ENCODE assay signal across 25 cellular contexts in genomic region chr22:47443836-47444745, GRCh38.
DNase-seq lines count a peak whose midpoint lies in the region; ATAC-seq, FAIRE-seq and TF ChIP-seq lines count a peak whose summit lies in the region.
"Had no signal": no experiment of that assay in that cellular context is flagged by ENCODE, and none has a peak within 500 bp of the region (broad histone marks: within the 10 kb centered on the region; RNA-seq: fewer than 3 reads in every experiment).

No MANE protein-coding gene starts in this region.

- POLR2A ChIA-PET in HepG2 (lab: Yijun Ruan, JAX), result no interaction called here

- no peak overlapping the region for H3K9ac ChIP-seq in HepG2 (ENCODE audit: insufficient read depth, low read depth, low read length)
- H3K9ac ChIP-seq: BLaER1 treated with 17β-estradiol and CSF1 and Interleukin-3, amounts not matched to agents 10 nM and 100 nM had no signal

- H3K4me3 ChIP-seq in sigmoid colon, result no peak overlapping the region
- H3K4me3 ChIP-seq in vagina, result no peak overlapping the region
- no peak overlapping the region for H3K4me3 ChIP-seq in HepG2 (replicated peaks in 1 of 3; ENCODE audit: insufficient read depth in 1 of 3, low read depth in 2 of 3, low read length in 3 of 3)
- no peak overlapping the region for H3K4me3 ChIP-seq in HAP-1
- H3K4me3 ChIP-seq: A549; BLaER1 treated with 17β-estradiol and CSF1 and Interleukin-3, amounts not matched to agents 10 nM and 100 nM; GM12878; GM23338 had no signal

- H3K79me2 ChIP-seq in HepG2 (ENCODE audit: insufficient read depth, low read length), result no peaks in the 10 kb centered on the region

- TF ChIP-seq CTCF in sigmoid colon (IDR thresholded peaks at IDR 0.05), result no peak
- TF ChIP-seq CTCF in vagina (IDR thresholded peaks at IDR 0.05), result no peak
- no peak for TF ChIP-seq CTCF in HepG2 (CRISPR knock-in tag; IDR thresholded peaks at IDR 0.05)

- no peaks in the 10 kb centered on the region for H4K20me1 ChIP-seq in HepG2 (ENCODE audit: insufficient read depth, low read length)
- H4K20me1 ChIP-seq: BLaER1 treated with 17β-estradiol and CSF1 and Interleukin-3, amounts not matched to agents 10 nM and 100 nM had no signal

- H3K27ac ChIP-seq in sigmoid colon (no peak overlapping the region), vagina (no peak overlapping the region), HepG2 (ENCODE audit: extremely low read length, insufficient read depth, low read length) (no peak overlapping the region)
- H3K27ac ChIP-seq: A549; BLaER1 treated with 17β-estradiol and CSF1 and Interleukin-3, amounts not matched to agents 10 nM and 100 nM had no signal

- TF ChIP-seq POLR2A in sigmoid colon (IDR thresholded peaks at IDR 0.05) (no peak), vagina (IDR thresholded peaks at IDR 0.05) (no peak), HepG2 (IDR thresholded peaks at IDR 0.05; ENCODE audit: insufficient read depth in 1 of 2, low read depth in 2 of 2, low read length in 2 of 2) (no peak)

- in situ Hi-C loops in HepG2 (cut with HindIII; ENCODE audit: extremely low pct_ligation_motif_present, low pct_unique_long_range_greater_than_20kb), result no loop called here
- in situ Hi-C loops in HAP-1 (cut with MboI; ENCODE audit: low sequenced_read_pairs), result no loop called here

- TF ChIP-seq EP300 in sigmoid colon (IDR thresholded peaks at IDR 0.05), result no peak
- no peak for TF ChIP-seq EP300 in HepG2 (IDR thresholded peaks at IDR 0.05; ENCODE audit: low read depth in 2 of 2, low read length in 2 of 2)
- TF ChIP-seq EP300 in HepG2 (CRISPR knock-in tag; IDR thresholded peaks at IDR 0.05; ENCODE audit: borderline replicate concordance), result no peak

- no peak for ATAC-seq in HepG2
- ATAC-seq: A549, GM12878, GM23338 had no signal

- WGBS in sigmoid colon, 2 donors, result 74 to 80% methylated on average over 16 of the region's 16 CpGs
- 17% methylated on average over 8 of the region's 16 CpGs for WGBS in HepG2 (ENCODE audit: low lambda C conversion rate)

- H3K36me3 ChIP-seq in sigmoid colon (no peaks in the 10 kb centered on the region), vagina (no peaks in the 10 kb centered on the region), HepG2 (replicated peaks in 1 of 2; ENCODE audit: control insufficient read depth in 1 of 2, insufficient read depth in 2 of 2, low read length in 2 of 2) (no peaks in the 10 kb centered on the region), HAP-1 (replicated peaks) (no peaks in the 10 kb centered on the region)
- H3K36me3 ChIP-seq: BE2C; BLaER1 treated with 17β-estradiol and CSF1 and Interleukin-3, amounts not matched to agents 10 nM and 100 nM had no signal

- H3K27me3 ChIP-seq in sigmoid colon (peaks cover 0 to 2% (median 0%) of the 10 kb centered on the region in 3 donors), vagina (no peaks in the 10 kb centered on the region), HepG2 (ENCODE audit: control insufficient read depth in 1 of 2, insufficient read depth in 2 of 2, low read length in 2 of 2) (peaks cover 3 to 36% of the 10 kb centered on the region in 2 experiments; a peak in 3 of 5 replicates), HAP-1 (ENCODE audit: low read depth) (no peaks in the 10 kb centered on the region)
- H3K27me3 ChIP-seq: BE2C; BLaER1 treated with 17β-estradiol and CSF1 and Interleukin-3, amounts not matched to agents 10 nM and 100 nM had no signal

- H3K4me1 ChIP-seq in sigmoid colon (no peaks in the 10 kb centered on the region), vagina (no peaks in the 10 kb centered on the region), HepG2 (ENCODE audit: insufficient read depth, low read length) (no peaks in the 10 kb centered on the region), HAP-1 (no peaks in the 10 kb centered on the region)
- H3K4me1 ChIP-seq: A549; BE2C; BLaER1 treated with 17β-estradiol and CSF1 and Interleukin-3, amounts not matched to agents 10 nM and 100 nM had no signal

- intact Hi-C loops in sigmoid colon (cut with DNase I), result no loop called here
- intact Hi-C loops in vagina (cut with DNase I), result no loop called here
- intact Hi-C loops in HepG2 (cut with micrococcal nuclease; ENCODE audit: unreplicated experiment), result no loop called here

- no peak for FAIRE-seq in HepG2 (lab: Jason Lieb, UNC)
- FAIRE-seq: A549, D721Med, GM12878, H54 had no signal

- H3K4me2 ChIP-seq in HepG2 (ENCODE audit: low read depth, low read length), result no peak overlapping the region
- H3K4me2 ChIP-seq: A549; BLaER1 treated with 17β-estradiol and CSF1 and Interleukin-3, amounts not matched to agents 10 nM and 100 nM; GM23338 had no signal

- CTCF ChIA-PET in HepG2 (lab: Yijun Ruan, JAX; ENCODE audit: low intra/inter-chr PET ratio, low total read pairs), result no interaction called here

- BruUV-seq in HepG2 (replicated peaks; lab: Mats Ljungman, UMichigan), result no TSS peak

- peak; percentile 33 for DNase-seq in activated CD8-positive, alpha-beta memory T cell treated with anti-CD3 and anti-CD28 coated beads for 24 hours
- DNase-seq in activated CD8-positive, alpha-beta memory T cell treated with anti-CD3 and anti-CD28 coated beads, Interleukin-2, amount 50 U/mL, for 48 hours, result no peak
- DNase-seq in islet precursor cell (peak; percentile 24), sigmoid colon (peak; percentile 44), vagina (ENCODE audit: extremely low spot score in 2 of 2) (peak; percentile 72 to 79), HepG2 (ENCODE audit: low spot score) (no peak), HAP-1 (ENCODE audit: low spot score in 2 of 2) (no peak)
- DNase-seq in NK-92 treated with Interleukin-12 subunit alpha and Interleukin-12 subunit beta, amount 100 ng/mL, for 24 hours (lab: John Stamatoyannopoulos, UW), result no peak
- DNase-seq: 8988T; ACHN; AML-193; BE2C; CD4-positive, alpha-beta T cell; CD8-positive, alpha-beta memory T cell; DMS 273 treated with DMSO at 0.1 percent for 48 hours; DMS79; EL; GDM1; HCEC 1CT had no signal

- H2AFZ ChIP-seq in HepG2 (ENCODE audit: low read length), result no peak overlapping the region
- H2AFZ ChIP-seq: GM23338 had no signal

- H3K9me3 ChIP-seq in sigmoid colon (peaks cover 0 to 8% (median 0%) of the 10 kb centered on the region in 4 donors), vagina (no peaks in the 10 kb centered on the region), HepG2 (ENCODE audit: low read length) (no peaks in the 10 kb centered on the region), HAP-1 (no peaks in the 10 kb centered on the region)
- H3K9me3 ChIP-seq: A549, BE2C had no signal

- TF ChIP-seq RAD21 in HepG2 (CRISPR knock-in tag; IDR thresholded peaks at IDR 0.05), result no peak

TF ChIP-seq in HepG2, 621 proteins besides CTCF, POLR2A, EP300 and RAD21:
- no peak for TF ChIP-seq SAP130 (CRISPR knock-in tag; IDR thresholded peaks at IDR 0.05; ENCODE audit: low read depth)
- no peak for TF ChIP-seq SOX5 (CRISPR knock-in tag; IDR thresholded peaks at IDR 0.05; ENCODE audit: borderline replicate concordance)
- TF ChIP-seq ISX (CRISPR knock-in tag; conservative IDR thresholded peaks at IDR 0.05), result no peak
- no peak for TF ChIP-seq PAX8 (CRISPR knock-in tag; IDR thresholded peaks at IDR 0.05; ENCODE audit: borderline replicate concordance)
- no peak for TF ChIP-seq ZBTB1 (CRISPR knock-in tag; IDR thresholded peaks at IDR 0.05; ENCODE audit: borderline replicate concordance)
- TF ChIP-seq ATF1 (CRISPR knock-in tag; IDR thresholded peaks at IDR 0.05), result no peak
- no peak for TF ChIP-seq ZNF775 (CRISPR knock-in tag; IDR thresholded peaks at IDR 0.05; ENCODE audit: borderline replicate concordance)
- no peak for TF ChIP-seq BCL3 (CRISPR knock-in tag; IDR thresholded peaks at IDR 0.05)
- no peak for TF ChIP-seq HOMEZ (CRISPR knock-in tag; IDR thresholded peaks at IDR 0.05; ENCODE audit: low read depth)
- no peak for TF ChIP-seq ZNF232 (CRISPR knock-in tag; IDR thresholded peaks at IDR 0.05; ENCODE audit: borderline replicate concordance)
- no peak for TF ChIP-seq IRF2 (CRISPR knock-in tag; IDR thresholded peaks at IDR 0.05)
TF ChIP-seq in HepG2: peak in this region for 0.

Comparison
In these comparisons a context has a peak if more than half of its experiments do, and no peak if none do; other contexts are left out.
1. DNase-seq: peak in activated CD8-positive, alpha-beta memory T cell treated with anti-CD3 and anti-CD28 coated beads for 24 hours (single experiment), islet precursor cell (single experiment), sigmoid colon (single experiment) and vagina (2 of 2); none in activated CD8-positive, alpha-beta memory T cell treated with anti-CD3 and anti-CD28 coated beads, Interleukin-2, amount 50 U/mL, for 48 hours (single experiment), NK-92 treated with Interleukin-12 subunit alpha and Interleukin-12 subunit beta, amount 100 ng/mL, for 24 hours (single experiment), HepG2 (single experiment) and HAP-1 (0 of 2).